8 cellular contexts compared by ENCODE assay signal in the genomic region with DNA sequence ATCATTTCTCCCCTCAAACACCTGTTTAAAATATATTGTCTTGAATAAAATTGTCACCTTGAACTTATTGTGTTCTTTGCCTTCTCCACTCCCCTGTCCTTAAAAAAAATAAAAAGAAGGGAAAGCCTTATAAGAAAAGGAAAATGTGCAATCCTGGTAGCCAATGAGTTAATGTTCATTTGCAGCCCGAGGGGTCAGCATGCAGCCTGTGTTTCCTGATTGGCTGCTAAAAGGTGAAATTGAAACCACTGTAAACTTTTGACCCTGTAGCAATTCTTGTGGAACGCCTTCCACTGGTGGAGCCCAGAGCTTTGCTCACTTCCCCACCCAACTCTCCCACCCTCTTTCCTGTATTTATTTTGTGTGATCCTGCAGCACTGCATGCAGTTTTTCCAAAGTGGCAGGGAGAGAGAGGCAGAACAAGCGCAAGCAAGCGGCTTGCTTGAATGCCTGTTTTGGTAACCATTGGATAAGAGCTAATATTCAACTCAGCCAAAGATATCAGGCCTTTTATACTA.
A peak's percentile ranks its signal among the peaks of the same experiment; 100 is the strongest.
DNase-seq lines count a peak whose midpoint lies in the region; ATAC-seq lines count a peak whose summit lies in the region.

No MANE protein-coding gene starts in this region.

- no peak for DNase-seq in T-helper 2 cell treated with Interferon-gamma antibody and Interleukin-4, amounts not matched to agents 5 μg/mL and 100 μg/mL, for 36 hours (ENCODE audit: low spot score)
- DNase-seq in T-helper 2 cell = no peak
- peak; percentile 86 for DNase-seq in NCI-H460 (ENCODE audit: extremely low read depth, low read depth)
- DNase-seq in Right ventricle myocardium inferior (ENCODE audit: missing footprints) = no peak
- peak; percentile 64 for DNase-seq in pons (ENCODE audit: low spot score)
- DNase-seq in stimulated activated CD4-positive, alpha-beta T cell treated with anti-CD3 and anti-CD28 coated beads, Interleukin-1b, Interleukin-23, amount 100 ng/mL, for 48 hours = no peak

- H3K4me3 Mint-ChIP-seq in T-helper 2 cell treated with Interferon-gamma antibody and Interleukin-4, amounts not matched to agents 5 μg/mL and 100 μg/mL, for 36 hours = peak overlapping the region; percentile 82
- peak overlapping the region; percentile 47 for H3K4me3 Mint-ChIP-seq in activated naive CD8-positive, alpha-beta T cell

- peaks cover 31% of the 10 kb centered on the region for H3K36me3 Mint-ChIP-seq in T-helper 2 cell treated with Interferon-gamma antibody and Interleukin-4, amounts not matched to agents 5 μg/mL and 100 μg/mL, for 36 hours (ENCODE audit: low read depth)
- H3K36me3 Mint-ChIP-seq in activated naive CD8-positive, alpha-beta T cell = peaks cover 9% of the 10 kb centered on the region

- H3K27me3 Mint-ChIP-seq in T-helper 2 cell treated with Interferon-gamma antibody and Interleukin-4, amounts not matched to agents 5 μg/mL and 100 μg/mL, for 36 hours (ENCODE audit: low read depth) = no peaks in the 10 kb centered on the region
- no peaks in the 10 kb centered on the region for H3K27me3 Mint-ChIP-seq in activated naive CD8-positive, alpha-beta T cell

- intact Hi-C loops in Right ventricle myocardium inferior (cut with DNase I) = loop anchor here (5.0 kb wide), 1 partner anchor 74 kb away; a partner anchor contains a TSS

- ATAC-seq in HG02885 (IDR thresholded peaks at IDR 0.05; ENCODE audit: poor library complexity, unreplicated experiment) = peak; percentile 58
- peak; percentile 91 for ATAC-seq in Right ventricle myocardium inferior

- H3K4me1 Mint-ChIP-seq in T-helper 2 cell treated with Interferon-gamma antibody and Interleukin-4, amounts not matched to agents 5 μg/mL and 100 μg/mL, for 36 hours (ENCODE audit: low read depth) = peaks cover 74% of the 10 kb centered on the region
- H3K4me1 Mint-ChIP-seq in activated naive CD8-positive, alpha-beta T cell (ENCODE audit: low read depth) = peaks cover 83% of the 10 kb centered on the region

- H3K9me3 Mint-ChIP-seq in T-helper 2 cell treated with Interferon-gamma antibody and Interleukin-4, amounts not matched to agents 5 μg/mL and 100 μg/mL, for 36 hours = peaks cover 5% of the 10 kb centered on the region
- no peaks in the 10 kb centered on the region for H3K9me3 Mint-ChIP-seq in activated naive CD8-positive, alpha-beta T cell (ENCODE audit: low read depth)

- H3K27ac Mint-ChIP-seq in T-helper 2 cell treated with Interferon-gamma antibody and Interleukin-4, amounts not matched to agents 5 μg/mL and 100 μg/mL, for 36 hours = peak overlapping the region; percentile 79
- peak overlapping the region; percentile 72 for H3K27ac Mint-ChIP-seq in activated naive CD8-positive, alpha-beta T cell

Comparison
In these comparisons a context has a peak if more than half of its experiments do, and no peak if none do; other contexts are left out.
1. DNase-seq: peak in NCI-H460 (single experiment) and pons (single experiment); none in T-helper 2 cell treated with Interferon-gamma antibody and Interleukin-4, amounts not matched to agents 5 μg/mL and 100 μg/mL, for 36 hours (single experiment), T-helper 2 cell (0 of 5), Right ventricle myocardium inferior (single experiment) and stimulated activated CD4-positive, alpha-beta T cell treated with anti-CD3 and anti-CD28 coated beads, Interleukin-1b, Interleukin-23, amount 100 ng/mL, for 48 hours (single experiment).